Comparison of ENCODE assay signal across 1 cellular context in genomic region chr22:21712751-21713427, GRCh38.
TF ChIP-seq lines count a peak whose summit lies in the region.

No MANE protein-coding gene starts in this region.

TF ChIP-seq in HEK293, 187 proteins besides CTCF, POLR2A, EP300 and RAD21 (continued from another document and continues in another):
- no peak for TF ChIP-seq EGR2 (tag by site-specific recombination; IDR thresholded peaks at IDR 0.05; ENCODE audit: low read depth)
- TF ChIP-seq, protein P1, sequence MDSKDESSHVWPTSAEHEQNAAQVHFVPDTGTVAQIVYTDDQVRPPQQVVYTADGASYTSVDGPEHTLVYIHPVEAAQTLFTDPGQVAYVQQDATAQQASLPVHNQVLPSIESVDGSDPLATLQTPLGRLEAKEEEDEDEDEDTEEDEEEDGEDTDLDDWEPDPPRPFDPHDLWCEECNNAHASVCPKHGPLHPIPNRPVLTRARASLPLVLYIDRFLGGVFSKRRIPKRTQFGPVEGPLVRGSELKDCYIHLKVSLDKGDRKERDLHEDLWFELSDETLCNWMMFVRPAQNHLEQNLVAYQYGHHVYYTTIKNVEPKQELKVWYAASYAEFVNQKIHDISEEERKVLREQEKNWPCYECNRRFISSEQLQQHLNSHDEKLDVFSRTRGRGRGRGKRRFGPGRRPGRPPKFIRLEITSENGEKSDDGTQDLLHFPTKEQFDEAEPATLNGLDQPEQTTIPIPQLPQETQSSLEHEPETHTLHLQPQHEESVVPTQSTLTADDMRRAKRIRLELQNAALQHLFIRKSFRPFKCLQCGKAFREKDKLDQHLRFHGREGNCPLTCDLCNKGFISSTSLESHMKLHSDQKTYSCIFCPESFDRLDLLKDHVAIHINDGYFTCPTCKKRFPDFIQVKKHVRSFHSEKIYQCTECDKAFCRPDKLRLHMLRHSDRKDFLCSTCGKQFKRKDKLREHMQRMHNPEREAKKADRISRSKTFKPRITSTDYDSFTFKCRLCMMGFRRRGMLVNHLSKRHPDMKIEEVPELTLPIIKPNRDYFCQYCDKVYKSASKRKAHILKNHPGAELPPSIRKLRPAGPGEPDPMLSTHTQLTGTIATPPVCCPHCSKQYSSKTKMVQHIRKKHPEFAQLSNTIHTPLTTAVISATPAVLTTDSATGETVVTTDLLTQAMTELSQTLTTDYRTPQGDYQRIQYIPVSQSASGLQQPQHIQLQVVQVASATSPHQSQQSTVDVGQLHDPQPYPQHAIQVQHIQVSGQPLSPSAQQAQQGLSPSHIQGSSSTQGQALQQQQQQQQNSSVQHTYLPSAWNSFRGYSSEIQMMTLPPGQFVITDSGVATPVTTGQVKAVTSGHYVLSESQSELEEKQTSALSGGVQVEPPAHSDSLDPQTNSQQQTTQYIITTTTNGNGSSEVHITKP (tag by site-specific recombination; IDR thresholded peaks at IDR 0.05), result peak; percentile 35; the same call in 1 of the 2 replicates
- TF ChIP-seq ZNF155 (tag by site-specific recombination; IDR thresholded peaks at IDR 0.05), result no peak
- no peak for TF ChIP-seq ZNF132 (tag by site-specific recombination; IDR thresholded peaks at IDR 0.05; ENCODE audit: borderline replicate concordance)
- 0 out of 2 replicates have a peak, but pooled peaks have one; percentile 54 for TF ChIP-seq SP7 (tag by site-specific recombination; IDR thresholded peaks at IDR 0.05)
- peak; percentile 35; the same call in 1 of the 2 replicates for TF ChIP-seq IKZF3 (tag by site-specific recombination; IDR thresholded peaks at IDR 0.05)
- TF ChIP-seq ZNF692 (tag by site-specific recombination; IDR thresholded peaks at IDR 0.05), result 0 out of 2 replicates have a peak, but pooled peaks have one; percentile 12
- no peak for TF ChIP-seq ZNF148 (tag by site-specific recombination; IDR thresholded peaks at IDR 0.05; ENCODE audit: borderline replicate concordance)
- TF ChIP-seq ZNF223 (tag by site-specific recombination; IDR thresholded peaks at IDR 0.05), result no peak
- TF ChIP-seq, protein P2, sequence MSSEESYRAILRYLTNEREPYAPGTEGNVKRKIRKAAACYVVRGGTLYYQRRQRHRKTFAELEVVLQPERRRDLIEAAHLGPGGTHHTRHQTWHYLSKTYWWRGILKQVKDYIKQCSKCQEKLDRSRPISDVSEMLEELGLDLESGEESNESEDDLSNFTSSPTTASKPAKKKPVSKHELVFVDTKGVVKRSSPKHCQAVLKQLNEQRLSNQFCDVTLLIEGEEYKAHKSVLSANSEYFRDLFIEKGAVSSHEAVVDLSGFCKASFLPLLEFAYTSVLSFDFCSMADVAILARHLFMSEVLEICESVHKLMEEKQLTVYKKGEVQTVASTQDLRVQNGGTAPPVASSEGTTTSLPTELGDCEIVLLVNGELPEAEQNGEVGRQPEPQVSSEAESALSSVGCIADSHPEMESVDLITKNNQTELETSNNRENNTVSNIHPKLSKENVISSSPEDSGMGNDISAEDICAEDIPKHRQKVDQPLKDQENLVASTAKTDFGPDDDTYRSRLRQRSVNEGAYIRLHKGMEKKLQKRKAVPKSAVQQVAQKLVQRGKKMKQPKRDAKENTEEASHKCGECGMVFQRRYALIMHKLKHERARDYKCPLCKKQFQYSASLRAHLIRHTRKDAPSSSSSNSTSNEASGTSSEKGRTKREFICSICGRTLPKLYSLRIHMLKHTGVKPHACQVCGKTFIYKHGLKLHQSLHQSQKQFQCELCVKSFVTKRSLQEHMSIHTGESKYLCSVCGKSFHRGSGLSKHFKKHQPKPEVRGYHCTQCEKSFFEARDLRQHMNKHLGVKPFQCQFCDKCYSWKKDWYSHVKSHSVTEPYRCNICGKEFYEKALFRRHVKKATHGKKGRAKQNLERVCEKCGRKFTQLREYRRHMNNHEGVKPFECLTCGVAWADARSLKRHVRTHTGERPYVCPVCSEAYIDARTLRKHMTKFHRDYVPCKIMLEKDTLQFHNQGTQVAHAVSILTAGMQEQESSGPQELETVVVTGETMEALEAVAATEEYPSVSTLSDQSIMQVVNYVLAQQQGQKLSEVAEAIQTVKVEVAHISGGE (tag by site-specific recombination; conservative IDR thresholded peaks at IDR 0.05; ENCODE audit: low read depth), result no peak
- TF ChIP-seq SCRT2 (tag by site-specific recombination; IDR thresholded peaks at IDR 0.05), result peak; percentile 85
- TF ChIP-seq PRDM2 (tag by site-specific recombination; IDR thresholded peaks at IDR 0.05; ENCODE audit: borderline replicate concordance), result no peak
- TF ChIP-seq ZNF140 (tag by site-specific recombination; IDR thresholded peaks at IDR 0.05), result no peak
- TF ChIP-seq ZFP3 (tag by site-specific recombination; IDR thresholded peaks at IDR 0.05; ENCODE audit: low read depth), result 0 out of 2 replicates have a peak, but pooled peaks have one; percentile 7
- TF ChIP-seq, protein P3, sequence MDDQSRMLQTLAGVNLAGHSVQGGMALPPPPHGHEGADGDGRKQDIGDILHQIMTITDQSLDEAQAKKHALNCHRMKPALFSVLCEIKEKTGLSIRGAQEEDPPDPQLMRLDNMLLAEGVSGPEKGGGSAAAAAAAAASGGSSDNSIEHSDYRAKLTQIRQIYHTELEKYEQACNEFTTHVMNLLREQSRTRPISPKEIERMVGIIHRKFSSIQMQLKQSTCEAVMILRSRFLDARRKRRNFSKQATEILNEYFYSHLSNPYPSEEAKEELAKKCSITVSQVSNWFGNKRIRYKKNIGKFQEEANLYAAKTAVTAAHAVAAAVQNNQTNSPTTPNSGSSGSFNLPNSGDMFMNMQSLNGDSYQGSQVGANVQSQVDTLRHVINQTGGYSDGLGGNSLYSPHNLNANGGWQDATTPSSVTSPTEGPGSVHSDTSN (CRISPR knock-in tag; IDR thresholded peaks at IDR 0.05), result no peak
- TF ChIP-seq, protein P4, sequence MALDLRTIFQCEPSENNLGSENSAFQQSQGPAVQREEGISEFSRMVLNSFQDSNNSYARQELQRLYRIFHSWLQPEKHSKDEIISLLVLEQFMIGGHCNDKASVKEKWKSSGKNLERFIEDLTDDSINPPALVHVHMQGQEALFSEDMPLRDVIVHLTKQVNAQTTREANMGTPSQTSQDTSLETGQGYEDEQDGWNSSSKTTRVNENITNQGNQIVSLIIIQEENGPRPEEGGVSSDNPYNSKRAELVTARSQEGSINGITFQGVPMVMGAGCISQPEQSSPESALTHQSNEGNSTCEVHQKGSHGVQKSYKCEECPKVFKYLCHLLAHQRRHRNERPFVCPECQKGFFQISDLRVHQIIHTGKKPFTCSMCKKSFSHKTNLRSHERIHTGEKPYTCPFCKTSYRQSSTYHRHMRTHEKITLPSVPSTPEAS (tag by site-specific recombination; IDR thresholded peaks at IDR 0.05), result peak; percentile 95
- TF ChIP-seq ZNF600 (tag by site-specific recombination; IDR thresholded peaks at IDR 0.05), result peak; percentile 35; the same call in 1 of the 2 replicates
- no peak for TF ChIP-seq ZNF596 (tag by site-specific recombination; IDR thresholded peaks at IDR 0.05)
- TF ChIP-seq ZNF785 (tag by site-specific recombination; IDR thresholded peaks at IDR 0.05), result no peak
- no peak for TF ChIP-seq ZNF184 (tag by site-specific recombination; IDR thresholded peaks at IDR 0.05)
- TF ChIP-seq ZFP69B (tag by site-specific recombination; IDR thresholded peaks at IDR 0.05), result no peak
- TF ChIP-seq ZNF112 (tag by site-specific recombination; IDR thresholded peaks at IDR 0.05), result no peak
- peak; percentile 37; the same call in 1 of the 2 replicates for TF ChIP-seq SCRT1 (tag by site-specific recombination; IDR thresholded peaks at IDR 0.05; ENCODE audit: borderline replicate concordance)
- TF ChIP-seq, protein P5, sequence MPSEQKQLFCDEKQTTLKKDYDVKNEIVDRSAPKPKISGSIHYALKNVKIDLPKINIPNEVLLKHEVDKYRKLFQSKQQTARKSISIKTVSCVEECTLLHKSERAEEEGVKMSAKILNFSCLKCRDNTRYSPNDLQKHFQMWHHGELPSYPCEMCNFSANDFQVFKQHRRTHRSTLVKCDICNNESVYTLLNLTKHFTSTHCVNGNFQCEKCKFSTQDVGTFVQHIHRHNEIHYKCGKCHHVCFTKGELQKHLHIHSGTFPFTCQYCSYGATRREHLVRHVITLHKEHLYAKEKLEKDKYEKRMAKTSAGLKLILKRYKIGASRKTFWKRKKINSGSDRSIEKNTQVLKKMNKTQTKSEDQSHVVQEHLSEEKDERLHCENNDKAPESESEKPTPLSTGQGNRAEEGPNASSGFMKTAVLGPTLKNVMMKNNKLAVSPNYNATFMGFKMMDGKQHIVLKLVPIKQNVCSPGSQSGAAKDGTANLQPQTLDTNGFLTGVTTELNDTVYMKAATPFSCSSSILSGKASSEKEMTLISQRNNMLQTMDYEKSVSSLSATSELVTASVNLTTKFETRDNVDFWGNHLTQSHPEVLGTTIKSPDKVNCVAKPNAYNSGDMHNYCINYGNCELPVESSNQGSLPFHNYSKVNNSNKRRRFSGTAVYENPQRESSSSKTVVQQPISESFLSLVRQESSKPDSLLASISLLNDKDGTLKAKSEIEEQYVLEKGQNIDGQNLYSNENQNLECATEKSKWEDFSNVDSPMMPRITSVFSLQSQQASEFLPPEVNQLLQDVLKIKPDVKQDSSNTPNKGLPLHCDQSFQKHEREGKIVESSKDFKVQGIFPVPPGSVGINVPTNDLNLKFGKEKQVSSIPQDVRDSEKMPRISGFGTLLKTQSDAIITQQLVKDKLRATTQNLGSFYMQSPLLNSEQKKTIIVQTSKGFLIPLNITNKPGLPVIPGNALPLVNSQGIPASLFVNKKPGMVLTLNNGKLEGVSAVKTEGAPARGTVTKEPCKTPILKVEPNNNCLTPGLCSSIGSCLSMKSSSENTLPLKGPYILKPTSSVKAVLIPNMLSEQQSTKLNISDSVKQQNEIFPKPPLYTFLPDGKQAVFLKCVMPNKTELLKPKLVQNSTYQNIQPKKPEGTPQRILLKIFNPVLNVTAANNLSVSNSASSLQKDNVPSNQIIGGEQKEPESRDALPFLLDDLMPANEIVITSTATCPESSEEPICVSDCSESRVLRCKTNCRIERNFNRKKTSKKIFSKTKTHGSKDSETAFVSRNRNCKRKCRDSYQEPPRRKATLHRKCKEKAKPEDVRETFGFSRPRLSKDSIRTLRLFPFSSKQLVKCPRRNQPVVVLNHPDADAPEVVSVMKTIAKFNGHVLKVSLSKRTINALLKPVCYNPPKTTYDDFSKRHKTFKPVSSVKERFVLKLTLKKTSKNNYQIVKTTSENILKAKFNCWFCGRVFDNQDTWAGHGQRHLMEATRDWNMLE (tag by site-specific recombination; conservative IDR thresholded peaks at IDR 0.05; ENCODE audit: low read depth), result no peak
- no peak for TF ChIP-seq ZNF776 (tag by site-specific recombination; IDR thresholded peaks at IDR 0.05; ENCODE audit: borderline replicate concordance)
- TF ChIP-seq ZSCAN30 (tag by site-specific recombination; IDR thresholded peaks at IDR 0.05), result peak; percentile 91
